In the genomic region with DNA sequence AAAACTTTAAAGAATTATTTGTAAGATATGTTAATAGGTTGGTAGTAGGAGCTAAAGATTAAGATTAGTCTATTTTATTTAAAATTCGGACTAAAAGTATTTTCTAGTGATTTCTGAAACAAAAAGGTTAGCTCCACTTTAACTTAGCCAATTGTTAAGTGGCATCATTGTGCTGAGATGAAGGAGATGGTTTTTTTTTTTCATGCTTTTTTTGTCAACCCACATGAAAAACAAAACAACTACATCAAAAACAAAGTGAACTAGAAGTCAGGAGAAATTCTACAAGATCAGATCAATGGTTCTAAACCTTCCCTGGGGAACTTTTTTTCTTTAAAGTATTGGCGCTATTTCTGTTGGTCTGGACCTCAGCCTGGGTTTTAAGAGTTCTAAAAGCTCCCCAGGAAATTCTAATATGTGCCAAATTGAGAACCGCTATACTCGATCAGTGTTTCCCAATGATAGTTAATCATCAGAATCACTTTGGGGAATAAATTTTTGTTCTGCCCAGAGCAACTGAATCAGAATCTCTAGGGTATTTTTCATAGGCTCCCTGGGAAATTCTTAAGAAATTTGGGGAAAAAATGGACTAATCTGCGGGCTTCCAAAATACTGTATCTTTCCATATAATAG, we compare ENCODE assay signal across 1 cellular context.
TF ChIP-seq lines count a peak whose summit lies in the region.

No MANE protein-coding gene starts in this region.

TF ChIP-seq in HepG2, 621 proteins besides CTCF, POLR2A, EP300 and RAD21:
- no peak for TF ChIP-seq ARID2 (CRISPR knock-in tag; IDR thresholded peaks at IDR 0.05; ENCODE audit: borderline replicate concordance)
- TF ChIP-seq, protein P1, sequence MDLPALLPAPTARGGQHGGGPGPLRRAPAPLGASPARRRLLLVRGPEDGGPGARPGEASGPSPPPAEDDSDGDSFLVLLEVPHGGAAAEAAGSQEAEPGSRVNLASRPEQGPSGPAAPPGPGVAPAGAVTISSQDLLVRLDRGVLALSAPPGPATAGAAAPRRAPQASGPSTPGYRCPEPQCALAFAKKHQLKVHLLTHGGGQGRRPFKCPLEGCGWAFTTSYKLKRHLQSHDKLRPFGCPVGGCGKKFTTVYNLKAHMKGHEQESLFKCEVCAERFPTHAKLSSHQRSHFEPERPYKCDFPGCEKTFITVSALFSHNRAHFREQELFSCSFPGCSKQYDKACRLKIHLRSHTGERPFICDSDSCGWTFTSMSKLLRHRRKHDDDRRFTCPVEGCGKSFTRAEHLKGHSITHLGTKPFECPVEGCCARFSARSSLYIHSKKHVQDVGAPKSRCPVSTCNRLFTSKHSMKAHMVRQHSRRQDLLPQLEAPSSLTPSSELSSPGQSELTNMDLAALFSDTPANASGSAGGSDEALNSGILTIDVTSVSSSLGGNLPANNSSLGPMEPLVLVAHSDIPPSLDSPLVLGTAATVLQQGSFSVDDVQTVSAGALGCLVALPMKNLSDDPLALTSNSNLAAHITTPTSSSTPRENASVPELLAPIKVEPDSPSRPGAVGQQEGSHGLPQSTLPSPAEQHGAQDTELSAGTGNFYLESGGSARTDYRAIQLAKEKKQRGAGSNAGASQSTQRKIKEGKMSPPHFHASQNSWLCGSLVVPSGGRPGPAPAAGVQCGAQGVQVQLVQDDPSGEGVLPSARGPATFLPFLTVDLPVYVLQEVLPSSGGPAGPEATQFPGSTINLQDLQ (CRISPR knock-in tag; IDR thresholded peaks at IDR 0.05) = no peak
- TF ChIP-seq ZBTB38 (CRISPR knock-in tag; IDR thresholded peaks at IDR 0.05) = no peak
- TF ChIP-seq POGZ (CRISPR knock-in tag; IDR thresholded peaks at IDR 0.05) = no peak
- TF ChIP-seq, protein P2, sequence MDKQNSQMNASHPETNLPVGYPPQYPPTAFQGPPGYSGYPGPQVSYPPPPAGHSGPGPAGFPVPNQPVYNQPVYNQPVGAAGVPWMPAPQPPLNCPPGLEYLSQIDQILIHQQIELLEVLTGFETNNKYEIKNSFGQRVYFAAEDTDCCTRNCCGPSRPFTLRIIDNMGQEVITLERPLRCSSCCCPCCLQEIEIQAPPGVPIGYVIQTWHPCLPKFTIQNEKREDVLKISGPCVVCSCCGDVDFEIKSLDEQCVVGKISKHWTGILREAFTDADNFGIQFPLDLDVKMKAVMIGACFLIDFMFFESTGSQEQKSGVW (CRISPR knock-in tag; IDR thresholded peaks at IDR 0.05; ENCODE audit: borderline replicate concordance) = no peak
- TF ChIP-seq ZSCAN25 (CRISPR knock-in tag; IDR thresholded peaks at IDR 0.05) = no peak
- TF ChIP-seq DNMT1 (CRISPR knock-in tag; IDR thresholded peaks at IDR 0.05) = no peak
- TF ChIP-seq ZNF354B (CRISPR knock-in tag; IDR thresholded peaks at IDR 0.05) = no peak
- no peak for TF ChIP-seq RBFOX2 (IDR thresholded peaks at IDR 0.05; ENCODE audit: low read depth, low read length)
- TF ChIP-seq SMC3 (IDR thresholded peaks at IDR 0.05; ENCODE audit: low read length) = no peak
- no peak for TF ChIP-seq SIX4 (CRISPR knock-in tag; IDR thresholded peaks at IDR 0.05)
- no peak for TF ChIP-seq ZNF510 (CRISPR knock-in tag; IDR thresholded peaks at IDR 0.05; ENCODE audit: low read depth)
- no peak for TF ChIP-seq NR2F6 (IDR thresholded peaks at IDR 0.05)
- no peak for TF ChIP-seq NR2F6 (CRISPR knock-in tag; IDR thresholded peaks at IDR 0.05)
- no peak for TF ChIP-seq ZNF790 (CRISPR knock-in tag; IDR thresholded peaks at IDR 0.05; ENCODE audit: borderline replicate concordance)
- TF ChIP-seq ZNF672 (CRISPR knock-in tag; IDR thresholded peaks at IDR 0.05) = no peak
- TF ChIP-seq THAP11 (CRISPR knock-in tag; IDR thresholded peaks at IDR 0.05) = no peak
- no peak for TF ChIP-seq SRSF9 (IDR thresholded peaks at IDR 0.05; ENCODE audit: borderline replicate concordance, insufficient read depth, low read depth, low read length, poor library complexity, severe bottlenecking)
- TF ChIP-seq, protein P3, sequence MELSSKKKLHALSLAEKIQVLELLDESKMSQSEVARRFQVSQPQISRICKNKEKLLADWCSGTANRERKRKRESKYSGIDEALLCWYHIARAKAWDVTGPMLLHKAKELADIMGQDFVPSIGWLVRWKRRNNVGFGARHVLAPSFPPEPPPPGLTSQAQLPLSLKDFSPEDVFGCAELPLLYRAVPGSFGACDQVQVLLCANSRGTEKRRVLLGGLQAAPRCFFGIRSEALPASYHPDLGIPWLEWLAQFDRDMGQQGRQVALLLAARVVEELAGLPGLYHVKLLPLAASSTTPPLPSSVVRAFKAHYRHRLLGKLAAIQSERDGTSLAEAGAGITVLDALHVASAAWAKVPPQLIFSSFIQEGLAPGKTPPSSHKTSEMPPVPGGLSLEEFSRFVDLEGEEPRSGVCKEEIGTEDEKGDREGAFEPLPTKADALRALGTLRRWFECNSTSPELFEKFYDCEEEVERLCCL (CRISPR knock-in tag; IDR thresholded peaks at IDR 0.05; ENCODE audit: borderline replicate concordance) = no peak
